ENCODE assay signal across 13 cellular contexts in genomic region chr1:12580054-12580887, GRCh38. TPM values are rescaled to one million over a fixed set of nuclear protein-coding genes. Genes with fewer than 3 reads are reported as not detected.
DNase-seq lines count a peak whose midpoint lies in the region; ATAC-seq and TF ChIP-seq lines count a peak whose summit lies in the region.
"Had no signal": no experiment of that assay in that cellular context is flagged by ENCODE, and none has a peak within 500 bp of the region (broad histone marks: within the 10 kb centered on the region; RNA-seq: fewer than 3 reads in every experiment).

No MANE protein-coding gene starts in this region.

- H3K36me3 ChIP-seq in right lobe of liver, result peaks cover 0 to 64% (median 32%) of the 10 kb centered on the region in 4 donors
- peaks cover 30% of the 10 kb centered on the region for H3K36me3 ChIP-seq in thoracic aorta

- H3K4me1 ChIP-seq in right lobe of liver (no peaks in the 10 kb centered on the region), thoracic aorta (ENCODE audit: control insufficient read depth in 1 of 2, low read depth in 2 of 2) (peaks cover 9 to 28% of the 10 kb centered on the region in 2 donors)

- no peak for TF ChIP-seq POLR2A in right lobe of liver (IDR thresholded peaks at IDR 0.05)

- TF ChIP-seq CTCF in epithelial cell of esophagus (IDR thresholded peaks at IDR 0.05; ENCODE audit: insufficient read depth, low read depth, low read length, missing control alignments) (no peak), right lobe of liver (IDR thresholded peaks at IDR 0.05) (no peak), thoracic aorta (IDR thresholded peaks at IDR 0.05) (no peak)

- peak; percentile 15 for DNase-seq in HCEC 1CT
- DNase-seq in epithelial cell of esophagus (ENCODE audit: low read depth), result peak; percentile 39
- DNase-seq in right lobe of liver, result no peak
- DNase-seq in thoracic aorta (ENCODE audit: low spot score), result no peak
- no peak for DNase-seq in activated naive CD4-positive, alpha-beta T cell treated with anti-CD3 and anti-CD28 coated beads, Interleukin-2, amount 50 U/mL, for 16 hours
- no peak for DNase-seq in RKO (ENCODE audit: low spot score)
- DNase-seq: activated CD8-positive, alpha-beta memory T cell treated with anti-CD3 and anti-CD28 coated beads, Interleukin-2, amount 50 U/mL, for 48 hours; amniotic stem cell; natural killer cell; NCI-H2081 treated with DMSO at 0.1 percent for 48 hours; T-helper 2 cell had no signal

- H3K27me3 ChIP-seq in right lobe of liver (no peaks in the 10 kb centered on the region), thoracic aorta (replicated peaks; ENCODE audit: insufficient read depth) (no peaks in the 10 kb centered on the region)

- H3K27ac ChIP-seq in right lobe of liver (no peak overlapping the region), thoracic aorta (peak overlapping the region; percentile 78 to 79)

- H3K4me3 ChIP-seq in epithelial cell of esophagus (ENCODE audit: low read length) (no peak overlapping the region), right lobe of liver (no peak overlapping the region), thoracic aorta (no peak overlapping the region)

- H3K9me3 ChIP-seq in right lobe of liver (no peaks in the 10 kb centered on the region), thoracic aorta (no peaks in the 10 kb centered on the region)

- peak in 3 of 4 donors; percentile 21 to 51 (median 33) for ATAC-seq in right lobe of liver
- peak; percentile 86 for ATAC-seq in thoracic aorta (ENCODE audit: insufficient number of reproducible peaks, low FRiP score, low read depth)
- no peak for ATAC-seq in GM19328 (IDR thresholded peaks at IDR 0.05; ENCODE audit: unreplicated experiment)
- ATAC-seq in HG02840 (IDR thresholded peaks at IDR 0.05; ENCODE audit: low FRiP score, unreplicated experiment), result no peak
- ATAC-seq: natural killer cell had no signal

- intact Hi-C loops in right lobe of liver (cut with DNase I), result no loop called here

- WGBS in right lobe of liver (ENCODE audit: insufficient coverage, low coverage, low lambda C conversion rate, missing lambda C conversion rate), result 76% methylated on average over 15 of the region's 20 CpGs

RNA-seq across cellular contexts. Expression of gene DHRS3, which starts 37.7 kb away (rescaled TPM):
- total RNA-seq in right lobe of liver (100 to 1,000 TPM; 132 to 252 (median 172) TPM), thoracic aorta (100 to 1,000 TPM in 1 of 2 donors, 10 to 100 TPM in 1; 65.9 to 150 TPM)

Comparison
In these comparisons a context has a peak if more than half of its experiments do, and no peak if none do; other contexts are left out.
1. DNase-seq: peak in HCEC 1CT (single experiment) and epithelial cell of esophagus (single experiment); none in right lobe of liver (0 of 3), thoracic aorta (single experiment), activated naive CD4-positive, alpha-beta T cell treated with anti-CD3 and anti-CD28 coated beads, Interleukin-2, amount 50 U/mL, for 16 hours (single experiment) and RKO (single experiment).
2. ATAC-seq: peak in right lobe of liver (3 of 4) and thoracic aorta (single experiment); none in GM19328 (single experiment) and HG02840 (single experiment).
3. H3K27ac ChIP-seq: peak in thoracic aorta (2 of 2); none in right lobe of liver (0 of 3).